1 cellular context compared by ENCODE assay signal in genomic region chr9:131258698-131259431, GRCh38.
TF ChIP-seq lines count a peak whose summit lies in the region.

No MANE protein-coding gene starts in this region.

TF ChIP-seq in SK-N-SH treated with all-trans-retinoic acid at 6 μM for 48 hours, 23 proteins besides CTCF, POLR2A, EP300 and RAD21 (continued from another document):
- TF ChIP-seq CSRNP3 (CRISPR knock-in tag; IDR thresholded peaks at IDR 0.05) (no peak), ZFP30 (CRISPR knock-in tag; IDR thresholded peaks at IDR 0.05) (no peak), ESRRG (CRISPR knock-in tag; IDR thresholded peaks at IDR 0.05) (no peak), PPARA (CRISPR knock-in tag; IDR thresholded peaks at IDR 0.05; ENCODE audit: borderline replicate concordance) (no peak), CSDC2 (CRISPR knock-in tag; IDR thresholded peaks at IDR 0.05) (no peak), BACH2 (CRISPR knock-in tag; IDR thresholded peaks at IDR 0.05; ENCODE audit: borderline replicate concordance) (no peak), TCF4 (CRISPR knock-in tag; IDR thresholded peaks at IDR 0.05; ENCODE audit: borderline replicate concordance) (no peak), ARNTL (CRISPR knock-in tag; IDR thresholded peaks at IDR 0.05; ENCODE audit: borderline replicate concordance, low read depth) (no peak), TOX (CRISPR knock-in tag; IDR thresholded peaks at IDR 0.05; ENCODE audit: borderline replicate concordance) (no peak), ZFP3 (CRISPR knock-in tag; IDR thresholded peaks at IDR 0.05) (no peak), GLIS3 (CRISPR knock-in tag; IDR thresholded peaks at IDR 0.05) (no peak)
